Comparison of ENCODE assay signal across 27 cellular contexts in the genomic region with DNA sequence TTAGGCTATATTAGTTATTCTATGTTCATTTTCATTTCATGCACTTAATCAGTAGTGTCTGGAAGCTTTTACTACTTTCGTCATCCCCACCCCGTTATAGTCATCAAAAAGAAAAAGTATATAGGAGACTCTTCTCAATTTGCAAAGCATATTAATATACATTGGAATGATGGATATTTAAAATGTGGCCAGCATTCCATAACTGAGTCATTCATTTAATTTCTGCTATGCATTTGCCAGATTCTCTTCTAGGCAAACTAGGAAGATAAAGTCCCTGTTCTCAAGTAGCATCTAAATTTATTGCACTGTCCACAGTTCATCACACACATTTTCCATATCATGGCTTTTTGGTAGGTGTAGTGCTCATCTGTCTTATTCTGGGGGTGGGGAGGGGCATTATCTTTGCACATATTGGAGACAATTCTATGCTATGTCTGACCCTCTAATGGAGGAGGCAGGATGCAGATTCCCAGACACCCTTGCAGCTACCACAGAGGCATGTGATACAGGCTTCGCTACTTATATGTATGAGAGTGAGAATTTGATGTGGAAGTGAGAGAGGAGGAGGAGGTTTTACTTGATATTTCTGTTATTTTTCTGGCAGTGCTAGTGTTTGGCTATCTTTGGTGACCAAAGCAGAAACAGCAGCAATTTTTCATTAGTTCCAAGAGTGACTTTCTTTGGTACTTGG.
"Had no signal": no experiment of that assay in that cellular context is flagged by ENCODE, and none has a peak within 500 bp of the region (broad histone marks: within the 10 kb centered on the region; RNA-seq: fewer than 3 reads in every experiment).

No MANE protein-coding gene starts in this region.

- H3K9ac ChIP-seq: neural progenitor cell, parathyroid adenoma had no signal

- H3K36me3 ChIP-seq: lower lobe of right lung, neural progenitor cell, neutrophil, right lobe of liver, suprapubic skin, thoracic aorta, tibial artery, upper lobe of right lung had no signal

- H3K4me3 Mint-ChIP-seq: naive B cell; natural killer cell; nephron progenitor cell; neural progenitor cell; stimulated activated naive CD8-positive, alpha-beta T cell treated with anti-CD3 and anti-CD28 coated beads, Interleukin-15, Interleukin-2, amounts not matched to agents 100 ng/mL and 50 ng/mL, for 24 hours had no signal

- H3K4me1 Mint-ChIP-seq: naive B cell, natural killer cell, nephron progenitor cell had no signal

- H3K9me3 Mint-ChIP-seq: natural killer cell; nephron progenitor cell; neural progenitor cell; stimulated activated naive CD8-positive, alpha-beta T cell treated with anti-CD3 and anti-CD28 coated beads, Interleukin-15, Interleukin-2, amounts not matched to agents 100 ng/mL and 50 ng/mL, for 24 hours had no signal

- H3K4me3 ChIP-seq: lower lobe of right lung, neural progenitor cell, psoas muscle, right lobe of liver, skin epidermis, suprapubic skin, thoracic aorta, tibial artery, upper lobe of right lung had no signal

- H3K79me2 ChIP-seq: parathyroid adenoma had no signal

- DNase-seq: hippocampal formation; kidney glomerular epithelial cell; left cardiac atrium; lower lobe of right lung; mammary epithelial cell; mesenchymal stem cell; naive B cell; natural killer cell; nephron progenitor cell; occipital lobe; psoas muscle; right lobe of liver; stimulated activated CD4-positive, alpha-beta T cell treated with anti-CD3 and anti-CD28 coated beads, Interleukin-12 subunit alpha, Interleukin-12 subunit beta, amount 100 ng/mL, for 4 hours; stimulated activated CD4-positive, alpha-beta T cell treated with anti-CD3 and anti-CD28 coated beads, Interleukin-15, amount 100 ng/mL, for 24 hours; stimulated activated CD4-positive, alpha-beta T cell treated with anti-CD3 and anti-CD28 coated beads, Interleukin-2, amount 100 ng/mL, for 24 hours; stimulated activated CD4-positive, alpha-beta T cell treated with anti-CD3 and anti-CD28 coated beads, Interleukin-4, amount 100 ng/mL, for 1 hour; stimulated activated naive CD4-positive, alpha-beta T cell; tibial artery; trophoblast cell; upper lobe of right lung had no signal

- H3K27me3 ChIP-seq: neural progenitor cell, neutrophil, right lobe of liver, tibial artery had no signal

- H3K9me3 ChIP-seq: lower lobe of right lung, neutrophil, psoas muscle, right lobe of liver, suprapubic skin, thoracic aorta, tibial artery, upper lobe of right lung had no signal

- H3K27ac ChIP-seq: lower lobe of right lung, neural progenitor cell, neutrophil, parathyroid adenoma, psoas muscle, right lobe of liver, skin epidermis, suprapubic skin, thoracic aorta, tibial artery, upper lobe of right lung had no signal

- H2AFZ ChIP-seq: neural progenitor cell, parathyroid adenoma had no signal

- H3K27ac Mint-ChIP-seq: naive B cell; natural killer cell; nephron progenitor cell; neural progenitor cell; stimulated activated naive CD8-positive, alpha-beta T cell treated with anti-CD3 and anti-CD28 coated beads, Interleukin-15, Interleukin-2, amounts not matched to agents 100 ng/mL and 50 ng/mL, for 24 hours had no signal

- H3K4me2 ChIP-seq: neural progenitor cell had no signal

- H3K4me1 ChIP-seq: lower lobe of right lung, neural progenitor cell, parathyroid adenoma, psoas muscle, right lobe of liver, suprapubic skin, tibial artery, upper lobe of right lung had no signal

- H3K36me3 Mint-ChIP-seq: naive B cell, natural killer cell, neural progenitor cell had no signal
